22 cellular contexts compared by ENCODE assay signal in the genomic region with DNA sequence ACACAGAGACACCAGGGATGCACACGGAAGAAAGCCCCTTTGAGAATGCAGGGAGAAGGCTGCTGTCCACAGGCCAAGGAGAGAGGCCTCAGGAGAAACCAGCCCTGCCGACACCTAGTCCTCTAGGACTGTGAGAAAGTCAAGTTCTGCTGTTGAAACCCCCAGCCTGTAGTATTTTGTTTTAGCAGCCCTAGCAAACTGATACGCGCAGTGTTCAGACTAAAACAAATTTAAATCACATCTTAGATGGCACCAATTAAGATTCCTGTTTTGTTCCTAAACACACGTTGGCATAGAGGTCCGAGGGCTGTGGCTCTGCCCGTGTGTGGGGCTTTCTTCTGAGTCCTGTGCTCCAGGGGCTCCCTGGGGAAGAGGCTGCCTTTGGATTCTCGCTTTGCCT. TPM values are rescaled to one million over a fixed set of nuclear protein-coding genes. Genes with fewer than 3 reads are reported as not detected.
DNase-seq lines count a peak whose midpoint lies in the region; ATAC-seq, FAIRE-seq and TF ChIP-seq lines count a peak whose summit lies in the region.
"Had no signal": no experiment of that assay in that cellular context is flagged by ENCODE, and none has a peak within 500 bp of the region (broad histone marks: within the 10 kb centered on the region; RNA-seq: fewer than 3 reads in every experiment).

No MANE protein-coding gene starts in this region.

- H3K36me3 Mint-ChIP-seq in glutamatergic neuron (ENCODE audit: unreplicated experiment): no peaks in the 10 kb centered on the region
- peaks cover 2% of the 10 kb centered on the region for H3K36me3 Mint-ChIP-seq in osteocyte (ENCODE audit: unreplicated experiment)

- TF ChIP-seq CTCF in HepG2 (CRISPR knock-in tag; IDR thresholded peaks at IDR 0.05): no peak
- TF ChIP-seq CTCF in right lobe of liver (IDR thresholded peaks at IDR 0.05): no peak
- TF ChIP-seq CTCF in glutamatergic neuron (IDR thresholded peaks at IDR 0.05; ENCODE audit: partially characterized antibody, unreplicated experiment): no peak
- TF ChIP-seq CTCF in osteocyte (IDR thresholded peaks at IDR 0.05): no peak
- no peak for TF ChIP-seq CTCF in foreskin fibroblast (IDR thresholded peaks at IDR 0.05; ENCODE audit: low read depth, low read length)

- peaks cover 87% of the 10 kb centered on the region for H3K79me2 ChIP-seq in HepG2 (ENCODE audit: insufficient read depth, low read length)

- in situ Hi-C loops in HepG2 (cut with HindIII; ENCODE audit: extremely low pct_ligation_motif_present, low pct_unique_long_range_greater_than_20kb): no loop called here

- no peak for FAIRE-seq in HepG2 (lab: Jason Lieb, UNC)
- FAIRE-seq: A204.1, D721Med, GM12891, GM18507 had no signal

- H3K9me3 Mint-ChIP-seq in glutamatergic neuron (ENCODE audit: unreplicated experiment) (peaks cover 2% of the 10 kb centered on the region), osteocyte (ENCODE audit: unreplicated experiment) (no peaks in the 10 kb centered on the region)
- H3K9me3 Mint-ChIP-seq: CD4-positive, alpha-beta T cell; CD8-positive, alpha-beta memory T cell; H9 had no signal

- H2AFZ ChIP-seq in HepG2 (ENCODE audit: low read length): no peak overlapping the region
- H2AFZ ChIP-seq: GM23248 had no signal

- no peak for DNase-seq in HepG2 (ENCODE audit: low spot score)
- DNase-seq in right lobe of liver: no peak
- peak; percentile 25 for DNase-seq in glutamatergic neuron
- peak; percentile 38 for DNase-seq in osteocyte (ENCODE audit: extremely low spot score, unreplicated experiment)
- no peak for DNase-seq in DMS114 treated with DMSO at 0.1 percent for 48 hours (lab: John Stamatoyannopoulos, UW; ENCODE audit: unreplicated experiment)
- DNase-seq in foreskin fibroblast: no peak
- DNase-seq: CD4-positive, alpha-beta T cell; CD8-positive, alpha-beta memory T cell; DMS 273 treated with DMSO at 0.1 percent for 48 hours; DMS53; DMS79 treated with DMSO at 0.1 percent for 48 hours; GF-D8; GM23248; H9 had no signal

- CTCF ChIA-PET in HepG2 (lab: Yijun Ruan, JAX; ENCODE audit: low intra/inter-chr PET ratio, low total read pairs): no interaction called here

- no peak for TF ChIP-seq RAD21 in HepG2 (CRISPR knock-in tag; IDR thresholded peaks at IDR 0.05)

- 99% methylated on average over 6 of the region's 8 CpGs for WGBS in HepG2 (ENCODE audit: low lambda C conversion rate)
- WGBS in right lobe of liver (ENCODE audit: insufficient coverage, low coverage, low lambda C conversion rate, missing lambda C conversion rate): 92% methylated on average over 2 of the region's 8 CpGs

- H4K20me1 ChIP-seq in HepG2 (ENCODE audit: insufficient read depth, low read length): no peaks in the 10 kb centered on the region; the same call in 1 of the 2 replicates

- TF ChIP-seq EP300 in HepG2 (IDR thresholded peaks at IDR 0.05; ENCODE audit: low read depth in 2 of 2, low read length in 2 of 2): no peak
- TF ChIP-seq EP300 in HepG2 (CRISPR knock-in tag; IDR thresholded peaks at IDR 0.05; ENCODE audit: borderline replicate concordance): no peak

- no TSS peak for BruUV-seq in HepG2 (replicated peaks; lab: Mats Ljungman, UMichigan)

- no peak for ATAC-seq in HepG2
- ATAC-seq in right lobe of liver: no peak
- ATAC-seq: HCT116 had no signal

- H3K4me2 ChIP-seq in HepG2 (ENCODE audit: low read depth, low read length): no peak overlapping the region
- H3K4me2 ChIP-seq: BLaER1 had no signal

- H3K9ac ChIP-seq in HepG2 (ENCODE audit: insufficient read depth, low read depth, low read length): no peak overlapping the region
- H3K9ac ChIP-seq: BLaER1, GM23248 had no signal

- H3K27me3 Mint-ChIP-seq in glutamatergic neuron (ENCODE audit: unreplicated experiment) (no peaks in the 10 kb centered on the region), osteocyte (ENCODE audit: unreplicated experiment) (no peaks in the 10 kb centered on the region)
- H3K27me3 Mint-ChIP-seq: CD4-positive, alpha-beta T cell; CD8-positive, alpha-beta memory T cell had no signal

- H3K36me3 ChIP-seq in HepG2 (replicated peaks in 1 of 2; ENCODE audit: control insufficient read depth in 1 of 2, insufficient read depth in 2 of 2, low read length in 2 of 2): peaks cover 0 to 14% of the 10 kb centered on the region in 2 experiments; a peak in 4 of 5 replicates
- H3K36me3 ChIP-seq in right lobe of liver: no peaks in the 10 kb centered on the region

- H3K27me3 ChIP-seq in HepG2 (ENCODE audit: control insufficient read depth in 1 of 2, insufficient read depth in 2 of 2, low read length in 2 of 2) (no peaks in the 10 kb centered on the region), right lobe of liver (no peaks in the 10 kb centered on the region)
- H3K27me3 ChIP-seq: BLaER1 had no signal

- peak overlapping the region; percentile 16 for H3K27ac ChIP-seq in HepG2 (ENCODE audit: extremely low read length, insufficient read depth, low read length)
- no peak overlapping the region for H3K27ac ChIP-seq in right lobe of liver
- H3K27ac ChIP-seq: 22Rv1, BLaER1, GM23248 had no signal

- intact Hi-C loops in HepG2 (cut with micrococcal nuclease; ENCODE audit: unreplicated experiment): no loop called here
- intact Hi-C loops in right lobe of liver (cut with DNase I): no loop called here

- no peak for TF ChIP-seq POLR2A in HepG2 (IDR thresholded peaks at IDR 0.05; ENCODE audit: insufficient read depth in 1 of 2, low read depth in 2 of 2, low read length in 2 of 2)
- TF ChIP-seq POLR2A in right lobe of liver (IDR thresholded peaks at IDR 0.05): no peak

- POLR2A ChIA-PET in HepG2 (lab: Yijun Ruan, JAX): no interaction called here

- H3K27ac Mint-ChIP-seq in glutamatergic neuron (ENCODE audit: unreplicated experiment): no peak overlapping the region
- H3K27ac Mint-ChIP-seq in osteocyte (ENCODE audit: unreplicated experiment): no peak overlapping the region
- H3K27ac Mint-ChIP-seq: B cell; CD4-positive, alpha-beta T cell; CD8-positive, alpha-beta memory T cell; H9 had no signal

- H3K4me3 Mint-ChIP-seq in glutamatergic neuron (ENCODE audit: unreplicated experiment) (no peak overlapping the region), osteocyte (ENCODE audit: unreplicated experiment) (no peak overlapping the region)
- H3K4me3 Mint-ChIP-seq: B cell; CD4-positive, alpha-beta T cell; CD8-positive, alpha-beta memory T cell; H9 had no signal

- H3K4me3 ChIP-seq in HepG2 (replicated peaks in 1 of 3; ENCODE audit: insufficient read depth in 1 of 3, low read depth in 2 of 3, low read length in 3 of 3) (no peak overlapping the region), right lobe of liver (no peak overlapping the region), foreskin fibroblast (ENCODE audit: low read depth in 1 of 2, low read length in 2 of 2) (no peak overlapping the region)
- H3K4me3 ChIP-seq: BLaER1, GM23248 had no signal

- H3K4me1 Mint-ChIP-seq in glutamatergic neuron (ENCODE audit: low read depth, unreplicated experiment): peaks cover 5% of the 10 kb centered on the region
- peaks cover 21% of the 10 kb centered on the region for H3K4me1 Mint-ChIP-seq in osteocyte (ENCODE audit: unreplicated experiment)

- H3K9me3 ChIP-seq in HepG2 (ENCODE audit: low read length): no peaks in the 10 kb centered on the region
- H3K9me3 ChIP-seq in right lobe of liver: no peaks in the 10 kb centered on the region
- H3K9me3 ChIP-seq: BLaER1 had no signal

- H3K4me1 ChIP-seq in HepG2 (ENCODE audit: insufficient read depth, low read length) (peaks cover 94% of the 10 kb centered on the region), right lobe of liver (peaks cover 0 to 36% (median 13%) of the 10 kb centered on the region in 4 donors)

TF ChIP-seq in HepG2, 621 proteins besides CTCF, POLR2A, EP300 and RAD21:
- peak; percentile 94 for TF ChIP-seq ZNF12 (CRISPR knock-in tag; IDR thresholded peaks at IDR 0.05)
- TF ChIP-seq THAP7 (CRISPR knock-in tag; IDR thresholded peaks at IDR 0.05): 0 out of 2 replicates have a peak, but pooled peaks have one; percentile 43
- TF ChIP-seq ZNF460 (CRISPR knock-in tag; IDR thresholded peaks at IDR 0.05; ENCODE audit: borderline replicate concordance): no peak

RNA-seq across cellular contexts. Expression of gene LMTK2, which starts 21.7 kb away (rescaled TPM):
- 8.1 and 9.5 TPM in 2 replicates for total RNA-seq in HepG2 (2016; rRNA removed; fragmentation: Illumina TruSeq; extraction: Trizol)
- total RNA-seq in HepG2 (2016; cell fraction: cytosol; rRNA removed; fragmentation: Illumina TruSeq; extraction: Trizol; ENCODE audit: low read depth): 2.7 and 3.2 TPM in 2 replicates
- 6.1 and 10.1 TPM in 2 replicates for total RNA-seq in HepG2 (2016; cell fraction: insoluble cytoplasmic fraction; rRNA removed; fragmentation: Illumina TruSeq; extraction: Trizol)
- 6.2 and 7.5 TPM in 2 replicates for total RNA-seq in HepG2 (2016; cell fraction: membrane; rRNA removed; fragmentation: Illumina TruSeq; extraction: Trizol)
- 14.1 and 16.3 TPM in 2 replicates for total RNA-seq in HepG2 (2016; cell fraction: nucleus; rRNA removed; fragmentation: Illumina TruSeq; extraction: Trizol)
- polyA plus RNA-seq in HepG2 (2011; rRNA removed): 11.7 and 12.1 TPM in 2 replicates
- polyA plus RNA-seq in HepG2 (2011; cell fraction: cytosol; rRNA removed): 7.9 and 8.0 TPM in 2 replicates
- polyA plus RNA-seq in HepG2 (2011; cell fraction: nucleus; rRNA removed): 16.6 and 18.4 TPM in 2 replicates
- polyA plus RNA-seq in HepG2 (2012): 10.0 and 10.9 TPM in 2 replicates
- polyA plus RNA-seq in HepG2 (2016; cell fraction: cytosol; fragmentation: Illumina TruSeq; extraction: Trizol; ENCODE audit: low read depth): 0.40 and 0.69 TPM in 2 replicates
- polyA plus RNA-seq in HepG2 (2016; cell fraction: insoluble cytoplasmic fraction; fragmentation: Illumina TruSeq; extraction: Trizol; ENCODE audit: low read depth): 4.0 and 4.3 TPM in 2 replicates
- polyA plus RNA-seq in HepG2 (2016; cell fraction: membrane; fragmentation: Illumina TruSeq; extraction: Trizol; ENCODE audit: low read depth): 0.68 and 0.84 TPM in 2 replicates
- 19.4 and 20.9 TPM in 2 replicates for polyA plus RNA-seq in HepG2 (2016; cell fraction: nucleus; fragmentation: Illumina TruSeq; extraction: Trizol; ENCODE audit: insufficient read depth, low read depth)
- polyA minus RNA-seq in HepG2 (2011; rRNA and poly(A)+ RNA removed; ENCODE audit: low replicate concordance): 19.1 and 27.7 TPM in 2 replicates
- 24.0 and 26.3 TPM in 2 replicates for polyA minus RNA-seq in HepG2 (2011; cell fraction: cytosol; rRNA and poly(A)+ RNA removed)
- polyA minus RNA-seq in HepG2 (2011; cell fraction: nucleus; rRNA and poly(A)+ RNA removed): 19.1 and 20.0 TPM in 2 replicates
- total RNA-seq in right lobe of liver: 10 to 100 TPM in 5 of 6 experiments, 1 to 10 TPM in 1; 9.4 to 16.7 (median 13.9) TPM
- 20.6 TPM for total RNA-seq in glutamatergic neuron (ENCODE audit: unreplicated experiment)
- 15.4 and 21.4 TPM in 2 replicates for total RNA-seq in osteocyte

Comparison
In these comparisons a context has a peak if more than half of its experiments do, and no peak if none do; other contexts are left out.
1. DNase-seq: peak in glutamatergic neuron (single experiment) and osteocyte (single experiment); none in HepG2 (single experiment), right lobe of liver (0 of 3), DMS114 treated with DMSO at 0.1 percent for 48 hours (single experiment) and foreskin fibroblast (0 of 2).